ENCODE assay signal across 1 cellular context in the genomic region with DNA sequence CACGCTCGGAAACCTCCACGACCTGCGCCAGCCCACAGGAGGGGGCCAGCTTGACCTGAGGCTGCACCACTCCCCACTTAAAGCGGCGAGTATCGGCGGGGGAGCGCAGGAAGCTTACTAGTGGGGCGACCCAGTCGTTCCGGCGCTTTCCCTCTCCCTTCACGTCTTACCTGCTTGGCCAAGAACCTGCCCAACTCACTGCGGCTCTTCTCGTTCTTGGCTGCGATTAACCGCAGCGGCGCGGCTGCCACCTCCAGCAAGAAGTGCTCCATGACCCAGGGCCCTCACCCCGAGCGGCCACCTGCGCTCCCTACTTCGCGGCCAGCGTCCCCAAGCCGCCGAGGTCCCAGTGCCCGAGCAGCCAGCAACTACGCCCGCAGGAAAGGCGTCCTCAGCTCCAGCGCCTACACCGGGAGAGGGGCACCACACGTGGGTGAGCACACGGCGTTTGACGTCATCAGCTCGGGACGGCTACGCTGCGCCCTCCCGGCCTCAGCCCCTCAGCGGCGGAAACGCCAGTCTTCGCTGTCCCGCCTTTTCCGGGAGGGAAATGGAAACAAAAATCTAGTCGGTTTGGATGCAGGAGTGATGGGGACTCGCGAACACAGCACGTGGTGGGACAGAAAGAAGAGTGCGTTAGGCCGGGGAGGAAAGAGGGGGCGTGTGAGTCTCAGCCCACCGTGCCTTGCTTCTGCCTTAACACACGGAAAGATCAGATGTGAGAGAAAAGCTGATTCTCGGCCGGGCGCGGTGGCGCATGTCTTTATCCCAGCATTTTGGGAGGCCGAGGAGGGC.
TF ChIP-seq lines count a peak whose summit lies in the region.

MDN1 (minus strand) TSS at position 459 of the 795 bp plus-strand sequence; CDS start at position 272, 187 bp downstream.

TF ChIP-seq in HepG2, 621 proteins besides CTCF, POLR2A, EP300 and RAD21 (continued from another document and continues in another):
- TF ChIP-seq ZBTB8A (CRISPR knock-in tag; IDR thresholded peaks at IDR 0.05; ENCODE audit: borderline replicate concordance, low read depth) (peak; percentile 72), JUND (CRISPR knock-in tag; IDR thresholded peaks at IDR 0.05) (no peak), CBX5 (CRISPR knock-in tag; IDR thresholded peaks at IDR 0.05; ENCODE audit: borderline replicate concordance) (peak; percentile 56; the same call in 1 of the 2 replicates), EHMT2 (IDR thresholded peaks at IDR 0.05; ENCODE audit: borderline replicate concordance, low read depth, low read length) (no peak), ZNF331 (CRISPR knock-in tag; IDR thresholded peaks at IDR 0.05) (peak; percentile 49; the same call in 1 of the 2 replicates), ZNF317 (CRISPR knock-in tag; IDR thresholded peaks at IDR 0.05) (no peak), NFKB2 (CRISPR knock-in tag; IDR thresholded peaks at IDR 0.05; ENCODE audit: borderline replicate concordance) (peak; percentile 89), ERF (CRISPR knock-in tag; IDR thresholded peaks at IDR 0.05) (peak; percentile 94), ZNF619 (CRISPR knock-in tag; IDR thresholded peaks at IDR 0.05) (peak; percentile 94), RBAK (CRISPR knock-in tag; IDR thresholded peaks at IDR 0.05) (no peak), ZNF543 (CRISPR knock-in tag; IDR thresholded peaks at IDR 0.05) (no peak), ARHGAP35 (CRISPR knock-in tag; IDR thresholded peaks at IDR 0.05; ENCODE audit: borderline replicate concordance) (peak; percentile 75; the same call in 1 of the 2 replicates), CHD2 (IDR thresholded peaks at IDR 0.05; ENCODE audit: low read depth, low read length) (peak; percentile 30; the same call in 1 of the 2 replicates), NR0B2 (CRISPR knock-in tag; IDR thresholded peaks at IDR 0.05) (peak; percentile 97), ZNF235 (CRISPR knock-in tag; IDR thresholded peaks at IDR 0.05; ENCODE audit: borderline replicate concordance) (no peak), MYPOP (CRISPR knock-in tag; IDR thresholded peaks at IDR 0.05) (peak; percentile 20; the same call in 1 of the 2 replicates), REPIN1 (CRISPR knock-in tag; IDR thresholded peaks at IDR 0.05; ENCODE audit: borderline replicate concordance, low read depth) (peak; percentile 88; the same call in 1 of the 2 replicates), NBN (conservative IDR thresholded peaks at IDR 0.05) (no peak), ZNF253 (CRISPR knock-in tag; IDR thresholded peaks at IDR 0.05; ENCODE audit: borderline replicate concordance) (no peak), ZNF883 (CRISPR knock-in tag; IDR thresholded peaks at IDR 0.05; ENCODE audit: not compliant biosample characterization) (peak; percentile 89), SAP130 (CRISPR knock-in tag; IDR thresholded peaks at IDR 0.05; ENCODE audit: low read depth) (peak; percentile 100), ZNF83 (CRISPR knock-in tag; IDR thresholded peaks at IDR 0.05; ENCODE audit: borderline replicate concordance) (peak; percentile 62; the same call in 1 of the 2 replicates), ZNF343 (CRISPR knock-in tag; IDR thresholded peaks at IDR 0.05) (no peak), GFI1 (CRISPR knock-in tag; IDR thresholded peaks at IDR 0.05; ENCODE audit: borderline replicate concordance) (no peak; the same call in 1 of the 2 replicates), ZBTB38 (CRISPR knock-in tag; IDR thresholded peaks at IDR 0.05) (peak; percentile 89), ZNF350 (CRISPR knock-in tag; IDR thresholded peaks at IDR 0.05; ENCODE audit: borderline replicate concordance, low read depth) (peak; percentile 95), PHF8 (CRISPR knock-in tag; IDR thresholded peaks at IDR 0.05) (peak; percentile 88), FOXK2 (IDR thresholded peaks at IDR 0.05) (0 out of 2 replicates have a peak, but pooled peaks have one; percentile 5), SIN3A (IDR thresholded peaks at IDR 0.05; ENCODE audit: borderline replicate concordance, low read depth, low read length) (peak; percentile 95), ZSCAN22 (CRISPR knock-in tag; IDR thresholded peaks at IDR 0.05) (no peak), GATA4 (IDR thresholded peaks at IDR 0.05; ENCODE audit: borderline replicate concordance, low read depth) (peak; percentile 32; the same call in 1 of the 2 replicates), NFATC3 (CRISPR knock-in tag; IDR thresholded peaks at IDR 0.05) (0 out of 2 replicates have a peak, but pooled peaks have one; percentile 31), SMYD3 (CRISPR knock-in tag; IDR thresholded peaks at IDR 0.05) (peak; percentile 87), FOXA3 (CRISPR knock-in tag; IDR thresholded peaks at IDR 0.05) (peak; percentile 65), ZNF781 (CRISPR knock-in tag; IDR thresholded peaks at IDR 0.05; ENCODE audit: borderline replicate concordance, not compliant biosample characterization) (no peak), ZBTB3 (CRISPR knock-in tag; IDR thresholded peaks at IDR 0.05; ENCODE audit: borderline replicate concordance, low read depth) (peak; percentile 62; the same call in 1 of the 2 replicates), ZNF839 (CRISPR knock-in tag; IDR thresholded peaks at IDR 0.05; ENCODE audit: borderline replicate concordance) (0 out of 2 replicates have a peak, but pooled peaks have one; percentile 50), ZBED4 (CRISPR knock-in tag; IDR thresholded peaks at IDR 0.05; ENCODE audit: borderline replicate concordance) (0 out of 2 replicates have a peak, but pooled peaks have one; percentile 25), GATAD2A (CRISPR knock-in tag; IDR thresholded peaks at IDR 0.05) (peak; percentile 66; the same call in 1 of the 2 replicates), ZNF230 (CRISPR knock-in tag; IDR thresholded peaks at IDR 0.05) (peak; percentile 70), ZNF547 (CRISPR knock-in tag; IDR thresholded peaks at IDR 0.05) (peak; percentile 84; the same call in 1 of the 2 replicates), ZFP41 (CRISPR knock-in tag; IDR thresholded peaks at IDR 0.05; ENCODE audit: borderline replicate concordance) (peak; percentile 88; the same call in 1 of the 2 replicates), RXRA (CRISPR knock-in tag; IDR thresholded peaks at IDR 0.05) (peak; percentile 72), KMT2B (CRISPR knock-in tag; IDR thresholded peaks at IDR 0.05) (peak; percentile 98), ZZZ3 (CRISPR knock-in tag; IDR thresholded peaks at IDR 0.05; ENCODE audit: borderline replicate concordance) (peak; percentile 91), NRL (CRISPR knock-in tag; IDR thresholded peaks at IDR 0.05; ENCODE audit: borderline replicate concordance) (peak; percentile 22; the same call in 1 of the 2 replicates), NCOA2 (CRISPR knock-in tag; IDR thresholded peaks at IDR 0.05) (peak; percentile 61; the same call in 1 of the 2 replicates)
- TF ChIP-seq, protein P1, sequence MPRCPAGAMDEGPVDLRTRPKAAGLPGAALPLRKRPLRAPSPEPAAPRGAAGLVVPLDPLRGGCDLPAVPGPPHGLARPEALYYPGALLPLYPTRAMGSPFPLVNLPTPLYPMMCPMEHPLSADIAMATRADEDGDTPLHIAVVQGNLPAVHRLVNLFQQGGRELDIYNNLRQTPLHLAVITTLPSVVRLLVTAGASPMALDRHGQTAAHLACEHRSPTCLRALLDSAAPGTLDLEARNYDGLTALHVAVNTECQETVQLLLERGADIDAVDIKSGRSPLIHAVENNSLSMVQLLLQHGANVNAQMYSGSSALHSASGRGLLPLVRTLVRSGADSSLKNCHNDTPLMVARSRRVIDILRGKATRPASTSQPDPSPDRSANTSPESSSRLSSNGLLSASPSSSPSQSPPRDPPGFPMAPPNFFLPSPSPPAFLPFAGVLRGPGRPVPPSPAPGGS (CRISPR knock-in tag; IDR thresholded peaks at IDR 0.05), result peak; percentile 59
- TF ChIP-seq, protein P2, sequence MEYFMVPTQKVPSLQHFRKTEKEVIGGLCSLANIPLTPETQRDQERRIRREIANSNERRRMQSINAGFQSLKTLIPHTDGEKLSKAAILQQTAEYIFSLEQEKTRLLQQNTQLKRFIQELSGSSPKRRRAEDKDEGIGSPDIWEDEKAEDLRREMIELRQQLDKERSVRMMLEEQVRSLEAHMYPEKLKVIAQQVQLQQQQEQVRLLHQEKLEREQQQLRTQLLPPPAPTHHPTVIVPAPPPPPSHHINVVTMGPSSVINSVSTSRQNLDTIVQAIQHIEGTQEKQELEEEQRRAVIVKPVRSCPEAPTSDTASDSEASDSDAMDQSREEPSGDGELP (IDR thresholded peaks at IDR 0.05; ENCODE audit: borderline replicate concordance, low read depth), result no peak; the same call in 1 of the 2 replicates
- TF ChIP-seq, protein P3, sequence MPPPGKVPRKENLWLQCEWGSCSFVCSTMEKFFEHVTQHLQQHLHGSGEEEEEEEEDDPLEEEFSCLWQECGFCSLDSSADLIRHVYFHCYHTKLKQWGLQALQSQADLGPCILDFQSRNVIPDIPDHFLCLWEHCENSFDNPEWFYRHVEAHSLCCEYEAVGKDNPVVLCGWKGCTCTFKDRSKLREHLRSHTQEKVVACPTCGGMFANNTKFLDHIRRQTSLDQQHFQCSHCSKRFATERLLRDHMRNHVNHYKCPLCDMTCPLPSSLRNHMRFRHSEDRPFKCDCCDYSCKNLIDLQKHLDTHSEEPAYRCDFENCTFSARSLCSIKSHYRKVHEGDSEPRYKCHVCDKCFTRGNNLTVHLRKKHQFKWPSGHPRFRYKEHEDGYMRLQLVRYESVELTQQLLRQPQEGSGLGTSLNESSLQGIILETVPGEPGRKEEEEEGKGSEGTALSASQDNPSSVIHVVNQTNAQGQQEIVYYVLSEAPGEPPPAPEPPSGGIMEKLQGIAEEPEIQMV (CRISPR knock-in tag; IDR thresholded peaks at IDR 0.05; ENCODE audit: low read depth), result 0 out of 2 replicates have a peak, but pooled peaks have one; percentile 69
- TF ChIP-seq, protein P4, sequence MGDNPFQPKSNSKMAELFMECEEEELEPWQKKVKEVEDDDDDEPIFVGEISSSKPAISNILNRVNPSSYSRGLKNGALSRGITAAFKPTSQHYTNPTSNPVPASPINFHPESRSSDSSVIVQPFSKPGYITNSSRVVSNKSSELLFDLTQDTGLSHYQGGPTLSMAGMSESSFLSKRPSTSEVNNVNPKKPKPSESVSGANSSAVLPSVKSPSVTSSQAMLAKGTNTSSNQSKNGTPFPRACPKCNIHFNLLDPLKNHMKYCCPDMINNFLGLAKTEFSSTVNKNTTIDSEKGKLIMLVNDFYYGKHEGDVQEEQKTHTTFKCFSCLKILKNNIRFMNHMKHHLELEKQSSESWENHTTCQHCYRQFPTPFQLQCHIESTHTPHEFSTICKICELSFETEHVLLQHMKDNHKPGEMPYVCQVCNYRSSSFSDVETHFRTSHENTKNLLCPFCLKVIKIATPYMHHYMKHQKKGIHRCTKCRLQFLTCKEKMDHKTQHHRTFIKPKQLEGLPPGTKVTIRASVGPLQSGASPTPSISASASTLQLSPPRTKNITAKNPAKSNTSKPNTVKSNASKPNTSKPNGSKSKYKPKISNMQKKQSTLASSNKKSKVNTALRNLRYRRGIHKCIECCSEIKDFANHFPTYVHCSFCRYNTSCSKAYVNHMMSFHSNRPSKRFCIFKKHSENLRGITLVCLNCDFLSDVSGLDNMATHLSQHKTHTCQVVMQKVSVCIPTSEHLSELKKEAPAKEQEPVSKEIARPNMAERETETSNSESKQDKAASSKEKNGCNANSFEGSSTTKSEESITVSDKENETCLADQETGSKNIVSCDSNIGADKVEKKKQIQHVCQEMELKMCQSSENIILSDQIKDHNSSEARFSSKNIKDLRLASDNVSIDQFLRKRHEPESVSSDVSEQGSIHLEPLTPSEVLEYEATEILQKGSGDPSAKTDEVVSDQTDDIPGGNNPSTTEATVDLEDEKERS (CRISPR knock-in tag; IDR thresholded peaks at IDR 0.05), result 0 out of 2 replicates have a peak, but pooled peaks have one; percentile 31
- TF ChIP-seq, protein P5, sequence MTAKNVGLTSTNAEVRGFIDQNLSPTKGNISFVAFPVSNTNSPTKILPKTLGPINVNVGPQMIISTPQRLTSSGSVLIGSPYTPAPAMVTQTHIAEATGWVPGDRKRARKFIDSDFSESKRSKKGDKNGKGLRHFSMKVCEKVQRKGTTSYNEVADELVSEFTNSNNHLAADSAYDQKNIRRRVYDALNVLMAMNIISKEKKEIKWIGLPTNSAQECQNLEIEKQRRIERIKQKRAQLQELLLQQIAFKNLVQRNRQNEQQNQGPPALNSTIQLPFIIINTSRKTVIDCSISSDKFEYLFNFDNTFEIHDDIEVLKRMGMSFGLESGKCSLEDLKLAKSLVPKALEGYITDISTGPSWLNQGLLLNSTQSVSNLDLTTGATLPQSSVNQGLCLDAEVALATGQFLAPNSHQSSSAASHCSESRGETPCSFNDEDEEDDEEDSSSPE (CRISPR knock-in tag; IDR thresholded peaks at IDR 0.05), result peak; percentile 86
